ENCODE assay signal across 16 cellular contexts in genomic region chr20:62174870-62175624, GRCh38. TPM values are rescaled to one million over a fixed set of nuclear protein-coding genes. Genes with fewer than 3 reads are reported as not detected.
"Had no signal": no experiment of that assay in that cellular context is flagged by ENCODE, and none has a peak within 500 bp of the region (broad histone marks: within the 10 kb centered on the region; RNA-seq: fewer than 3 reads in every experiment).

No MANE protein-coding gene starts in this region.

- H3K4me1 Mint-ChIP-seq: stimulated activated naive CD8-positive, alpha-beta T cell treated with anti-CD3 and anti-CD28 coated beads, Interleukin-15, amount 100 ng/mL, for 72 hours; T-helper 17 cell had no signal

- ATAC-seq: gastroesophageal sphincter; natural killer cell treated with Interleukin-12 subunit alpha and Interleukin-12 subunit beta and Interleukin-15 and Interleukin-18, amount 100 ng/mL, for 72 hours; stimulated activated naive CD8-positive, alpha-beta T cell treated with anti-CD3 and anti-CD28 coated beads, Interleukin-15, amount 100 ng/mL, for 72 hours; T-helper 17 cell had no signal

- DNase-seq: activated CD4-positive, CD25-positive, alpha-beta regulatory T cell treated with anti-CD3 and anti-CD28 coated beads, Interleukin-2, amount 50 U/mL, for 72 hours; activated effector memory CD4-positive, alpha-beta T cell treated with anti-CD3 and anti-CD28 coated beads, Interleukin-2, amount 50 U/mL, for 16 hours; activated T-cell treated with anti-CD3 and anti-CD28 coated beads for 4 hours; colonic mucosa; left ventricle myocardium inferior; mesenchymal stem cell; stimulated activated CD4-positive, alpha-beta T cell treated with anti-CD3 and anti-CD28 coated beads, Interleukin-4, amount 100 ng/mL, for 1 hour; stimulated activated CD8-positive, alpha-beta memory T cell treated with anti-CD3 and anti-CD28 coated beads, Interleukin-4, amount 100 ng/mL, for 48 hours; stimulated activated naive CD8-positive, alpha-beta T cell treated with anti-CD3 and anti-CD28 coated beads, Interleukin-15, amount 100 ng/mL, for 72 hours; T-helper 17 cell had no signal

- H3K27me3 Mint-ChIP-seq: natural killer cell treated with Interleukin-12 subunit alpha and Interleukin-12 subunit beta and Interleukin-15 and Interleukin-18, amount 100 ng/mL, for 72 hours; stimulated activated naive CD8-positive, alpha-beta T cell treated with anti-CD3 and anti-CD28 coated beads, Interleukin-15, amount 100 ng/mL, for 72 hours; T-helper 17 cell had no signal

- H3K4me3 Mint-ChIP-seq: natural killer cell treated with Interleukin-12 subunit alpha and Interleukin-12 subunit beta and Interleukin-15 and Interleukin-18, amount 100 ng/mL, for 72 hours; stimulated activated naive CD8-positive, alpha-beta T cell treated with anti-CD3 and anti-CD28 coated beads, Interleukin-15, amount 100 ng/mL, for 72 hours had no signal

- H3K9me3 Mint-ChIP-seq: natural killer cell treated with Interleukin-12 subunit alpha and Interleukin-12 subunit beta and Interleukin-15 and Interleukin-18, amount 100 ng/mL, for 72 hours; stimulated activated naive CD8-positive, alpha-beta T cell treated with anti-CD3 and anti-CD28 coated beads, Interleukin-15, amount 100 ng/mL, for 72 hours had no signal

- H3K27ac Mint-ChIP-seq: natural killer cell treated with Interleukin-12 subunit alpha and Interleukin-12 subunit beta and Interleukin-15 and Interleukin-18, amount 100 ng/mL, for 72 hours; stimulated activated naive CD8-positive, alpha-beta T cell treated with anti-CD3 and anti-CD28 coated beads, Interleukin-15, amount 100 ng/mL, for 72 hours had no signal

RNA-seq across cellular contexts. Expression of gene HRH3, which starts 45.0 kb away (rescaled TPM):
- total RNA-seq: cardiac muscle cell; colonic mucosa; fibroblast of lung; gastroesophageal sphincter; left ventricle myocardium inferior; natural killer cell treated with Interleukin-12 subunit alpha and Interleukin-12 subunit beta and Interleukin-15 and Interleukin-18, amount 100 ng/mL, for 72 hours; osteocyte; T-helper 17 cell; thoracic aorta had no signal
